In genomic region chr1:177660188-177660587, GRCh38 we compare ENCODE assay signal across 28 cellular contexts.
"Had no signal": no experiment of that assay in that cellular context is flagged by ENCODE, and none has a peak within 500 bp of the region (broad histone marks: within the 10 kb centered on the region; RNA-seq: fewer than 3 reads in every experiment).

No MANE protein-coding gene starts in this region.

- ATAC-seq: naive thymus-derived CD8-positive, alpha-beta T cell; natural killer cell treated with Interleukin-12 subunit alpha and Interleukin-12 subunit beta and Interleukin-15 and Interleukin-18, amount 100 ng/mL, for 72 hours; right lobe of liver; stimulated activated memory B cell treated with anti-CD40 and anti-IgM and Interleukin-4, amounts not matched to agents 10 μg/mL and 1 μg/mL and 100 μg/mL, for 72 hours; stimulated activated naive CD8-positive, alpha-beta T cell treated with anti-CD3 and anti-CD28 coated beads, Interleukin-15, amount 100 ng/mL, for 72 hours; stimulated activated naive CD8-positive, alpha-beta T cell treated with anti-CD3 and anti-CD28 coated beads, Interleukin-15, Interleukin-2, amounts not matched to agents 100 U/mL and 50 U/mL, for 24 hours; upper lobe of right lung had no signal

- H3K27me3 ChIP-seq: neutrophil, pancreas, right atrium auricular region, right lobe of liver, sigmoid colon, suprapubic skin, testis, tibial artery, transverse colon, upper lobe of right lung, uterus had no signal

- H3K9me3 ChIP-seq: neutrophil, pancreas, prostate gland, right atrium auricular region, right lobe of liver, sigmoid colon, suprapubic skin, testis, transverse colon, upper lobe of right lung, uterus had no signal

- H3K4me1 ChIP-seq: pancreas, prostate gland, right atrium auricular region, sigmoid colon, suprapubic skin, testis, tibial artery, transverse colon, upper lobe of right lung, uterus had no signal

- H3K4me3 ChIP-seq: pancreas, prostate gland, right atrium auricular region, right lobe of liver, sigmoid colon, suprapubic skin, testis, tibial artery, transverse colon, upper lobe of right lung, uterus had no signal

- H3K27ac ChIP-seq: neutrophil, pancreas, prostate gland, right atrium auricular region, right lobe of liver, sigmoid colon, suprapubic skin, testis, tibial artery, transverse colon, upper lobe of right lung, uterus had no signal

- DNase-seq: naive thymus-derived CD8-positive, alpha-beta T cell; nephron progenitor cell; nucleus accumbens; pancreas; retina; right lobe of liver; sigmoid colon; small intestine; stimulated activated CD4-positive, alpha-beta T cell treated with anti-CD3 and anti-CD28 coated beads, Interleukin-15, amount 100 ng/mL, for 24 hours; stimulated activated CD4-positive, alpha-beta T cell treated with anti-CD3 and anti-CD28 coated beads, Interleukin-2, amount 100 ng/mL, for 24 hours; stimulated activated CD4-positive, alpha-beta T cell treated with anti-CD3 and anti-CD28 coated beads, Interleukin-2, amount 100 ng/mL, for 48 hours; stimulated activated CD4-positive, alpha-beta T cell treated with anti-CD3 and anti-CD28 coated beads, Interleukin-4, amount 100 ng/mL, for 4 hours; stimulated activated CD8-positive, alpha-beta memory T cell treated with anti-CD3 and anti-CD28 coated beads, Interleukin-4, amount 100 ng/mL, for 48 hours; stimulated activated naive CD4-positive, alpha-beta T cell; stimulated activated naive CD8-positive, alpha-beta T cell treated with anti-CD3 and anti-CD28 coated beads, Interleukin-15, amount 100 ng/mL, for 72 hours; stimulated activated naive CD8-positive, alpha-beta T cell treated with anti-CD3 and anti-CD28 coated beads, Interleukin-15, Interleukin-2, amounts not matched to agents 100 U/mL and 50 U/mL, for 24 hours; substantia nigra; testis; tibial artery; transverse colon; upper lobe of right lung; uterus had no signal

- H3K36me3 ChIP-seq: neutrophil, pancreas, prostate gland, right atrium auricular region, right lobe of liver, sigmoid colon, suprapubic skin, tibial artery, transverse colon, upper lobe of right lung, uterus had no signal
